ENCODE assay signal across 14 cellular contexts in genomic region chr10:63698815-63699205, GRCh38.
DNase-seq lines count a peak whose midpoint lies in the region; ATAC-seq, FAIRE-seq and TF ChIP-seq lines count a peak whose summit lies in the region.
"Had no signal": no experiment of that assay in that cellular context is flagged by ENCODE, and none has a peak within 500 bp of the region (broad histone marks: within the 10 kb centered on the region; RNA-seq: fewer than 3 reads in every experiment).

No MANE protein-coding gene starts in this region.

- no peak for TF ChIP-seq POLR2A in gastrocnemius medialis (IDR thresholded peaks at IDR 0.05)

- H3K9me3 ChIP-seq in T-helper 17 cell (ENCODE audit: control insufficient read depth, low read length, poor library complexity, severe bottlenecking) (no peaks in the 10 kb centered on the region), gastrocnemius medialis (no peaks in the 10 kb centered on the region)
- H3K9me3 ChIP-seq: neutrophil had no signal

- no peaks in the 10 kb centered on the region for H3K36me3 ChIP-seq in gastrocnemius medialis
- H3K36me3 ChIP-seq: neutrophil had no signal

- peak overlapping the region; percentile 81 to 91 (median 85) for H3K27ac ChIP-seq in gastrocnemius medialis
- H3K27ac ChIP-seq: neutrophil had no signal

- H3K9me3 Mint-ChIP-seq in CD14-positive monocyte, result peaks cover 0 to 6% (median 0%) of the 10 kb centered on the region in 7 donors

- ATAC-seq in T-helper 17 cell (no peak), gastrocnemius medialis (no peak)

- H3K27ac Mint-ChIP-seq in CD14-positive monocyte (peak overlapping the region; percentile 87 to 97 (median 93)), T-helper 17 cell (peak overlapping the region; percentile 77)

- in situ Hi-C loops in gastrocnemius medialis (cut with MboI; ENCODE audit: low sequenced_read_pairs in 4 of 4), result no loop called here
- in situ Hi-C loops in G401 (cut with HindIII; ENCODE audit: low sequenced_read_pairs), result no loop called here

- DNase-seq in CD14-positive monocyte (ENCODE audit: low spot score) (no peak), T-helper 17 cell (no peak), fibroblast of pulmonary artery (ENCODE audit: low read depth) (peak; percentile 36), gastrocnemius medialis (no peak), G401 (ENCODE audit: low spot score) (no peak), RCC 7860 (ENCODE audit: low spot score) (no peak), SIG-M5 treated with dmso at 0.1 percent for 504 hours (lab: John Stamatoyannopoulos, UW; ENCODE audit: unreplicated experiment) (no peak), NCI-H510A (lab: John Stamatoyannopoulos, UW) (no peak)
- DNase-seq: activated CD4-positive, alpha-beta T cell treated with anti-CD3 and anti-CD28 coated beads for 48 hours; CD4-positive, CD25-positive, alpha-beta regulatory T cell; GDM1; NCI-H1694 had no signal

- H3K4me1 Mint-ChIP-seq in CD14-positive monocyte, result peaks cover 56% of the 10 kb centered on the region
- H3K4me1 Mint-ChIP-seq in T-helper 17 cell, result peaks cover 11% of the 10 kb centered on the region

- TF ChIP-seq CTCF in CD14-positive monocyte (IDR thresholded peaks at IDR 0.05), result no peak
- TF ChIP-seq CTCF in fibroblast of pulmonary artery (IDR thresholded peaks at IDR 0.05; ENCODE audit: low read length, missing control alignments), result peak; percentile 1
- TF ChIP-seq CTCF in gastrocnemius medialis (IDR thresholded peaks at IDR 0.05 in 4 of 5, conservative IDR thresholded peaks at IDR 0.05 in 1 of 5), result no peak

- H3K4me3 Mint-ChIP-seq in CD14-positive monocyte, result no peak overlapping the region
- H3K4me3 Mint-ChIP-seq in T-helper 17 cell, result no peak overlapping the region
- H3K4me3 Mint-ChIP-seq: CD4-positive, CD25-positive, alpha-beta regulatory T cell had no signal

- H3K4me1 ChIP-seq in gastrocnemius medialis, result peaks cover 45 to 58% of the 10 kb centered on the region in 2 donors

- H3K27me3 ChIP-seq in gastrocnemius medialis, result no peaks in the 10 kb centered on the region
- H3K27me3 ChIP-seq: neutrophil had no signal

- H3K4me3 ChIP-seq in fibroblast of pulmonary artery (replicated peaks; ENCODE audit: low read depth, low read length) (no peak overlapping the region), gastrocnemius medialis (no peak overlapping the region)

- intact Hi-C loops in CD14-positive monocyte (cut with micrococcal nuclease), result no loop called here
- intact Hi-C loops in gastrocnemius medialis (cut with DNase I; ENCODE audit: low total_unique reads), result no loop called here

- H3K27me3 Mint-ChIP-seq in CD14-positive monocyte (ENCODE audit: low read depth in 3 of 3) (peaks cover 0 to 2% (median 0%) of the 10 kb centered on the region in 3 donors), T-helper 17 cell (peaks cover 13% of the 10 kb centered on the region)
- H3K27me3 Mint-ChIP-seq: CD4-positive, CD25-positive, alpha-beta regulatory T cell had no signal

- peaks cover 0 to 4% of the 10 kb centered on the region in 2 donors for H3K36me3 Mint-ChIP-seq in CD14-positive monocyte
- H3K36me3 Mint-ChIP-seq in T-helper 17 cell (ENCODE audit: low read depth), result no peaks in the 10 kb centered on the region

- FAIRE-seq in RCC 7860 (lab: Jason Lieb, UNC), result no peak
- FAIRE-seq: colon had no signal
